In genomic region chr19:54616057-54616456, GRCh38 we compare ENCODE assay signal across 21 cellular contexts. TPM values are rescaled to one million over a fixed set of nuclear protein-coding genes. Genes with fewer than 3 reads are reported as not detected.
DNase-seq lines count a peak whose midpoint lies in the region; ATAC-seq and TF ChIP-seq lines count a peak whose summit lies in the region.
"Had no signal": no experiment of that assay in that cellular context is flagged by ENCODE, and none has a peak within 500 bp of the region (broad histone marks: within the 10 kb centered on the region; RNA-seq: fewer than 3 reads in every experiment).

No MANE protein-coding gene starts in this region.

- no peak for TF ChIP-seq CTCF in spleen (IDR thresholded peaks at IDR 0.05 in 8 of 11, conservative IDR thresholded peaks at IDR 0.05 in 3 of 11)

- intact Hi-C loops in spleen (cut with DNase I; ENCODE audit: low total_unique reads), result no loop called here

- peaks cover 0 to 7% (median 0%) of the 10 kb centered on the region in 8 donors for H3K9me3 ChIP-seq in spleen

- H3K27me3 ChIP-seq in spleen (replicated peaks in 1 of 7), result no peaks in the 10 kb centered on the region

- ATAC-seq in GM18505 (IDR thresholded peaks at IDR 0.05; ENCODE audit: unreplicated experiment) (peak; percentile 41), GM21737 (IDR thresholded peaks at IDR 0.05; ENCODE audit: unreplicated experiment) (peak; percentile 29), HG03460 (IDR thresholded peaks at IDR 0.05; ENCODE audit: unreplicated experiment) (peak; percentile 27)
- ATAC-seq: activated CD4-positive, CD25-positive, alpha-beta regulatory T cell treated with anti-CD3 and anti-CD28 coated beads, Interleukin-2, amount 50 U/mL, for 24 hours; HCT116; left ventricle myocardium superior had no signal

- H3K4me1 ChIP-seq in spleen, result peaks cover 0 to 57% (median 16%) of the 10 kb centered on the region in 6 donors
- H3K4me1 ChIP-seq: parathyroid adenoma had no signal

- TF ChIP-seq POLR2A in GM18505 (IDR thresholded peaks at IDR 0.05; ENCODE audit: borderline replicate concordance, extremely low read depth, insufficient read depth, insufficient read length) (no peak), spleen (IDR thresholded peaks at IDR 0.05) (no peak)

- 40 to 58% (median 58%) methylated on average over 3 of the region's 3 CpGs for WGBS in spleen, 5 donors

- H3K27ac ChIP-seq in spleen, result peak overlapping the region; percentile 44 to 86 (median 79)
- H3K27ac ChIP-seq: parathyroid adenoma had no signal

- H3K36me3 ChIP-seq in spleen, result no peaks in the 10 kb centered on the region

- peak overlapping the region in 4 of 8 donors; percentile 27 to 68 (median 44) for H3K4me3 ChIP-seq in spleen

- DNase-seq in spleen (no peak), hypothalamus (lab: John Stamatoyannopoulos, UW) (no peak), NCI-H2196 treated with DMSO at 0.1 percent for 48 hours (lab: John Stamatoyannopoulos, UW; ENCODE audit: unreplicated experiment) (no peak), NCI-H226 (no peak), GOT3 (lab: John Stamatoyannopoulos, UW) (no peak)
- DNase-seq: activated gamma-delta T cell treated with Interleukin-2 at 50 U/mL for 16 hours; foreskin melanocyte; left ventricle myocardium superior; NCI-H1417; NCI-H345; SHP77 treated with DMSO at 0.1 percent for 48 hours; stimulated activated CD4-positive, alpha-beta T cell treated with anti-CD3 and anti-CD28 coated beads, Interleukin-4, amount 100 ng/mL, for 4 hours had no signal

RNA-seq across cellular contexts. Expression of gene LILRB1, which starts 14.2 kb away (rescaled TPM):
- total RNA-seq in spleen, result 100 to 1,000 TPM in 6 of 7 donors, 10 to 100 TPM in 1; 66.2 to 249 (median 166) TPM
- polyA plus RNA-seq in spleen, result 10 to 100 TPM; 23.5 to 56.4 (median 43.0) TPM
- total RNA-seq: astrocyte, G401, myocyte had no signal

RNA-seq across cellular contexts. Expression of gene LILRA1, which starts 22.6 kb away (rescaled TPM):
- 10 to 100 TPM; 34.4 to 65.0 (median 37.2) TPM for total RNA-seq in spleen
- 10 to 100 TPM in 1 of 3 donors, 1 to 10 TPM in 2; 3.4 to 17.2 (median 8.0) TPM for polyA plus RNA-seq in spleen
- total RNA-seq: astrocyte, G401, myocyte had no signal

RNA-seq across cellular contexts. Expression of gene LILRA2, which starts 42.5 kb away (rescaled TPM):
- total RNA-seq in spleen, result 10 to 100 TPM; 39.2 to 77.8 (median 54.0) TPM
- 10 to 100 TPM in 2 of 3 donors, 1 to 10 TPM in 1; 7.2 to 28.2 (median 12.6) TPM for polyA plus RNA-seq in spleen
- total RNA-seq: astrocyte, G401, myocyte had no signal

RNA-seq across cellular contexts. Expression of gene LILRB4, which starts 46.7 kb away (rescaled TPM):
- 10 to 100 TPM; 16.4 to 40.3 (median 33.4) TPM for total RNA-seq in spleen
- 10 to 100 TPM; 11.2 to 16.6 (median 12.0) TPM for polyA plus RNA-seq in spleen
- total RNA-seq: astrocyte, G401, myocyte had no signal
